ENCODE assay signal across 9 cellular contexts in genomic region chr12:47758584-47758833, GRCh38. TPM values are rescaled to one million over a fixed set of nuclear protein-coding genes. Genes with fewer than 3 reads are reported as not detected.
DNase-seq lines count a peak whose midpoint lies in the region; ATAC-seq and TF ChIP-seq lines count a peak whose summit lies in the region.
"Had no signal": no experiment of that assay in that cellular context is flagged by ENCODE, and none has a peak within 500 bp of the region (broad histone marks: within the 10 kb centered on the region; RNA-seq: fewer than 3 reads in every experiment).

No MANE protein-coding gene starts in this region.

- intact Hi-C loops in OCI-LY7 (cut with micrococcal nuclease; ENCODE audit: unreplicated experiment), result no loop called here

- POLR2A ChIA-PET in OCI-LY7 (lab: Charles Lee), result interaction anchor here (0.5 to 6.7 kb wide), 5 partner anchors 8 to 1532 kb away, joined by 6 to 44 read pairs (median 8); no protein-coding TSS in a partner anchor

- TF ChIP-seq CTCF in OCI-LY7 (conservative IDR thresholded peaks at IDR 0.05; ENCODE audit: low read length) (no peak), omental fat pad (IDR thresholded peaks at IDR 0.05) (no peak)

- H3K4me3 Mint-ChIP-seq in CD4-positive, CD25-positive, alpha-beta regulatory T cell, result peak overlapping the region; percentile 37 to 58 (median 56)

- H4K20me1 ChIP-seq in OCI-LY7 (ENCODE audit: insufficient read depth, low read length), result no peaks in the 10 kb centered on the region

- H3K4me1 ChIP-seq in CD4-positive, CD25-positive, alpha-beta regulatory T cell (ENCODE audit: control insufficient read depth, insufficient read depth, low read length, poor library complexity, severe bottlenecking), result peaks cover 26% of the 10 kb centered on the region
- peaks cover 39% of the 10 kb centered on the region for H3K4me1 ChIP-seq in OCI-LY7 (ENCODE audit: insufficient read depth, low read length, poor library complexity, severe bottlenecking)

- H3K79me2 ChIP-seq in OCI-LY7 (ENCODE audit: insufficient read depth, low read depth, low read length), result no peaks in the 10 kb centered on the region

- no peak for ATAC-seq in CD4-positive, CD25-positive, alpha-beta regulatory T cell (ENCODE audit: low read depth in 2 of 2)
- peak; percentile 4 for ATAC-seq in omental fat pad (ENCODE audit: low FRiP score)

- H3K36me3 ChIP-seq in CD4-positive, CD25-positive, alpha-beta regulatory T cell (ENCODE audit: control insufficient read depth, insufficient read depth, low read length), result no peaks in the 10 kb centered on the region
- no peaks in the 10 kb centered on the region for H3K36me3 ChIP-seq in OCI-LY7 (ENCODE audit: insufficient read depth, low read length)

- no peak overlapping the region for H3K27ac ChIP-seq in CD4-positive, CD25-positive, alpha-beta regulatory T cell (ENCODE audit: insufficient read depth, low read length, poor library complexity, severe bottlenecking)
- H3K27ac ChIP-seq in OCI-LY7 (ENCODE audit: low read depth, low read length, poor library complexity, severe bottlenecking) (no peak overlapping the region), epithelial cell of prostate (peak overlapping the region; percentile 78)

- no peaks in the 10 kb centered on the region for H3K9me2 ChIP-seq in OCI-LY7 (ENCODE audit: insufficient read depth, low read length)

- H3K4me1 Mint-ChIP-seq in CD4-positive, CD25-positive, alpha-beta regulatory T cell, result peaks cover 6 to 40% (median 16%) of the 10 kb centered on the region in 4 donors

- H3K27ac Mint-ChIP-seq in CD4-positive, CD25-positive, alpha-beta regulatory T cell, result no peak overlapping the region

- H3K36me3 Mint-ChIP-seq in CD4-positive, CD25-positive, alpha-beta regulatory T cell, result no peaks in the 10 kb centered on the region

- CTCF ChIA-PET in OCI-LY7 (lab: Charles Lee; ENCODE audit: unreplicated experiment), result interaction anchor here (0.6 to 2.3 kb wide), 5 partner anchors 8 to 437 kb away, joined by 3 to 16 read pairs (median 4); no protein-coding TSS in a partner anchor

- H3K4me2 ChIP-seq in OCI-LY7 (ENCODE audit: low read length), result peak overlapping the region; percentile 92

- no peak for DNase-seq in CD4-positive, CD25-positive, alpha-beta regulatory T cell
- no peak for DNase-seq in OCI-LY7 (ENCODE audit: low spot score)
- DNase-seq in epithelial cell of prostate (ENCODE audit: low read depth, low spot score), result no peak
- DNase-seq in omental fat pad (ENCODE audit: low spot score), result no peak
- no peak for DNase-seq in stimulated activated CD4-positive, alpha-beta T cell treated with anti-CD3 and anti-CD28 coated beads, Interleukin-2, amount 100 ng/mL, for 48 hours
- no peak for DNase-seq in GM03348 (ENCODE audit: low spot score)
- DNase-seq in cerebellum (ENCODE audit: low spot score), result no peak
- no peak for DNase-seq in NCI-H2107 (lab: John Stamatoyannopoulos, UW)

- H3K9me3 Mint-ChIP-seq in CD4-positive, CD25-positive, alpha-beta regulatory T cell, result peaks cover 0 to 2% (median 0%) of the 10 kb centered on the region in 7 donors

- BruUV-seq in OCI-LY7 (replicated peaks; lab: Mats Ljungman, UMichigan), result no TSS peak

- H3K4me3 ChIP-seq in CD4-positive, CD25-positive, alpha-beta regulatory T cell (ENCODE audit: low read depth, low read length), result no peak overlapping the region
- peak overlapping the region; percentile 70 for H3K4me3 ChIP-seq in OCI-LY7 (ENCODE audit: low read depth, low read length, poor library complexity, severe bottlenecking)

- peaks cover 4% of the 10 kb centered on the region for H3K27me3 Mint-ChIP-seq in CD4-positive, CD25-positive, alpha-beta regulatory T cell

- H3K9me3 ChIP-seq in CD4-positive, CD25-positive, alpha-beta regulatory T cell (ENCODE audit: control insufficient read depth in 2 of 2, low read length in 2 of 2), result no peaks in the 10 kb centered on the region
- no peaks in the 10 kb centered on the region for H3K9me3 ChIP-seq in OCI-LY7 (ENCODE audit: low read length)

- H3K27me3 ChIP-seq in CD4-positive, CD25-positive, alpha-beta regulatory T cell (ENCODE audit: control insufficient read depth, insufficient read depth, low read length), result no peaks in the 10 kb centered on the region

- H2AFZ ChIP-seq in OCI-LY7 (ENCODE audit: low read length), result peak overlapping the region; percentile 99; the same call in 1 of the 2 replicates

RNA-seq across cellular contexts. Expression of gene RAPGEF3, which starts 0.2 kb away (rescaled TPM):
- 0.79 TPM for total RNA-seq in CD4-positive, CD25-positive, alpha-beta regulatory T cell
- polyA plus RNA-seq in CD4-positive, CD25-positive, alpha-beta regulatory T cell, result under 1 TPM in 2 of 4 donors, not detected in 2; 0.10 to 0.14 TPM
- 0.69 and 0.80 TPM in 2 replicates for total RNA-seq in OCI-LY7 (2014; rRNA removed; shearing (Covaris generic))
- total RNA-seq in OCI-LY7 (2022) (2.9 and 4.7 TPM in 2 replicates), omental fat pad (100 to 1,000 TPM in 1 of 4 donors, 10 to 100 TPM in 3; 24.2 to 270 (median 59.1) TPM), cerebellum (11.9 TPM)

RNA-seq across cellular contexts. Expression of gene SLC48A1, which starts 14.5 kb away (rescaled TPM):
- 4.9 TPM for total RNA-seq in CD4-positive, CD25-positive, alpha-beta regulatory T cell
- polyA plus RNA-seq in CD4-positive, CD25-positive, alpha-beta regulatory T cell, result 10 to 100 TPM in 1 of 4 donors, 1 to 10 TPM in 3; 7.3 to 12.7 (median 8.7) TPM
- 3.8 and 9.6 TPM in 2 replicates for total RNA-seq in OCI-LY7 (2014; rRNA removed; shearing (Covaris generic))
- total RNA-seq in OCI-LY7 (2022) (8.6 and 12.0 TPM in 2 replicates), omental fat pad (10 to 100 TPM; 27.6 to 50.3 (median 48.1) TPM), cerebellum (7.8 TPM)

RNA-seq across cellular contexts. Expression of gene ENDOU, which starts 33.2 kb away (rescaled TPM):
- total RNA-seq in CD4-positive, CD25-positive, alpha-beta regulatory T cell, result not detected
- polyA plus RNA-seq in CD4-positive, CD25-positive, alpha-beta regulatory T cell, result under 1 TPM in 1 of 4 donors, not detected in 3; 0.45 TPM
- 0.19 TPM in 1 of 2 replicates, not detected in the other for total RNA-seq in OCI-LY7 (2014; rRNA removed; shearing (Covaris generic))
- 0.55 TPM in 1 of 2 replicates, not detected in the other for total RNA-seq in OCI-LY7 (2022)
- 1 to 10 TPM; 2.1 to 2.7 (median 2.2) TPM for total RNA-seq in omental fat pad
- total RNA-seq in cerebellum, result not detected
- total RNA-seq: glomerular endothelial cell had no signal

RNA-seq across cellular contexts. Expression of gene RPAP3, which starts 52.7 kb away (rescaled TPM):
- total RNA-seq in CD4-positive, CD25-positive, alpha-beta regulatory T cell, result 34.5 TPM
- polyA plus RNA-seq in CD4-positive, CD25-positive, alpha-beta regulatory T cell, result 10 to 100 TPM; 31.5 to 40.2 (median 32.8) TPM
- 21.6 and 25.1 TPM in 2 replicates for total RNA-seq in OCI-LY7 (2014; rRNA removed; shearing (Covaris generic))
- total RNA-seq in OCI-LY7 (2022) (52.9 and 53.9 TPM in 2 replicates), omental fat pad (10 to 100 TPM; 10.5 to 14.2 (median 12.7) TPM), cerebellum (24.3 TPM)
